18 cellular contexts compared by ENCODE assay signal in the genomic region with DNA sequence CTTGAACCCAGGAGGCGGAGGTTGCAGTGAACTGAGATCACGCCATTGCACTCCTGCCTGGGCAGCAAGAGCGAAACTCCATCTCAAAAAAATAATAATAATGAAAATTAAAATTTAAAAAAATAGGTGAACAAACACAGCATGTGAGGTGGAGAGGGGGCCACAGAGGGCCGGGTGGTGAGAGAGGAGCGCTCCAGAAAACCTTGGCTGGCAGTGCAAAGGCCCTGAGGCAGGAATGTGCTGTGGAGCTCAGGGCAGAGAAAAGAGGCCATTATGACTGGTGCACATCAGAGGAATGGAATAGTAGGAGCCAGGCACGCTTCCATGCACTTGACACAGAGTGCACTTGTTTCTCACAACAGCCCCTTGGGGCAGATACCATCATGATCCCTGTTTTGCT.
"Had no signal": no experiment of that assay in that cellular context is flagged by ENCODE, and none has a peak within 500 bp of the region (broad histone marks: within the 10 kb centered on the region; RNA-seq: fewer than 3 reads in every experiment).

No MANE protein-coding gene starts in this region.

- H3K4me3 Mint-ChIP-seq: effector memory CD8-positive, alpha-beta T cell; memory B cell; nephron; neural progenitor cell; stimulated activated memory B cell treated with anti-CD40 and anti-IgM and Interleukin-4, amounts not matched to agents 10 μg/mL and 1 μg/mL and 100 μg/mL, for 72 hours had no signal

- H3K9me3 Mint-ChIP-seq: effector memory CD8-positive, alpha-beta T cell; memory B cell; nephron; neural progenitor cell; stimulated activated memory B cell treated with anti-CD40 and anti-IgM and Interleukin-4, amounts not matched to agents 10 μg/mL and 1 μg/mL and 100 μg/mL, for 72 hours had no signal

- H3K27me3 Mint-ChIP-seq: effector memory CD8-positive, alpha-beta T cell; memory B cell; stimulated activated memory B cell treated with anti-CD40 and anti-IgM and Interleukin-4, amounts not matched to agents 10 μg/mL and 1 μg/mL and 100 μg/mL, for 72 hours had no signal

- H3K4me1 Mint-ChIP-seq: nephron; neural progenitor cell; stimulated activated memory B cell treated with anti-CD40 and anti-IgM and Interleukin-4, amounts not matched to agents 10 μg/mL and 1 μg/mL and 100 μg/mL, for 72 hours had no signal

- ATAC-seq: effector memory CD8-positive, alpha-beta T cell; left ventricle myocardium superior; lower lobe of right lung; stimulated activated memory B cell treated with anti-CD40 and anti-IgM and Interleukin-4, amounts not matched to agents 10 μg/mL and 1 μg/mL and 100 μg/mL, for 72 hours; stimulated activated naive CD8-positive, alpha-beta T cell treated with anti-CD3 and anti-CD28 coated beads, Interleukin-15, Interleukin-2, amounts not matched to agents 100 U/mL and 50 U/mL, for 24 hours had no signal

- DNase-seq: cortex of kidney; effector memory CD8-positive, alpha-beta T cell; erythroblast; esophagus squamous epithelium; left ventricle myocardium superior; lower lobe of right lung; sigmoid colon; stimulated activated CD4-positive, alpha-beta T cell treated with anti-CD3 and anti-CD28 coated beads, Interleukin-2, amount 100 ng/mL, for 24 hours; stimulated activated CD4-positive, alpha-beta T cell treated with anti-CD3 and anti-CD28 coated beads, Interleukin-4, amount 100 ng/mL, for 24 hours; stimulated activated naive CD8-positive, alpha-beta T cell treated with anti-CD3 and anti-CD28 coated beads, Interleukin-15, Interleukin-2, amounts not matched to agents 100 U/mL and 50 U/mL, for 24 hours; substantia nigra; testis; tibial artery; upper lobe of left lung had no signal

- H3K27ac Mint-ChIP-seq: memory B cell; nephron; neural progenitor cell; stimulated activated memory B cell treated with anti-CD40 and anti-IgM and Interleukin-4, amounts not matched to agents 10 μg/mL and 1 μg/mL and 100 μg/mL, for 72 hours had no signal
